29 cellular contexts compared by ENCODE assay signal in the genomic region with DNA sequence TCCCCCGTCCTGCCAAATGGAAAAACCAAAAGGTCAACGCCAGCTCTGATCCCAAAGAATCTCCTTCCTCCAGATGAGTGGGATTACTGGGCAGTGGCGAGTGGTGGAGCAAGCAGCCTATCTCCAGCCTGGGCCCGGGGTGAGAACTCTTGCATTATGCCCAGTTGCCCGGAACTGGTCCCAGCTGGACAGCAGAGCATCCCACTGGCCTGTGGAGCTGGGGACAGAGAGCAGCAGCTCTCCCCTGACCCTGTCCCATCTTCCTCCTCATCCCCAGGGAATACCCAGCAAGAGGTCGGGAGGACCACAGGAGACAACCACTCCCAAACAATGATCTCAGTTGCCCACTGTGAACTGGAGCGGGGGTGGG.
DNase-seq lines count a peak whose midpoint lies in the region; ATAC-seq, FAIRE-seq and TF ChIP-seq lines count a peak whose summit lies in the region.
"Had no signal": no experiment of that assay in that cellular context is flagged by ENCODE, and none has a peak within 500 bp of the region (broad histone marks: within the 10 kb centered on the region; RNA-seq: fewer than 3 reads in every experiment).

No MANE protein-coding gene starts in this region.

- H3K36me3 Mint-ChIP-seq in neural progenitor cell (peaks cover 5% of the 10 kb centered on the region), HFFc6 (ENCODE audit: low read depth) (no peaks in the 10 kb centered on the region)
- H3K36me3 Mint-ChIP-seq: activated naive CD8-positive, alpha-beta T cell treated with anti-CD3 and anti-CD28 coated beads for 36 hours; naive thymus-derived CD8-positive, alpha-beta T cell; stimulated activated memory B cell treated with anti-CD40 and anti-IgM and Interleukin-4, amounts not matched to agents 10 μg/mL and 1 μg/mL and 100 μg/mL, for 72 hours had no signal

- H2AFZ ChIP-seq in H1 (ENCODE audit: low read length) (no peak overlapping the region), neural progenitor cell (replicated peaks) (no peak overlapping the region)

- peak overlapping the region; percentile 98 for H2AK5ac ChIP-seq in H1 (ENCODE audit: low read depth, low read length)

- peak overlapping the region; percentile 74 for H4K5ac ChIP-seq in H1 (ENCODE audit: insufficient read length, low read depth, low read length)

- TF ChIP-seq CTCF in H1 (IDR thresholded peaks at IDR 0.05; ENCODE audit: control extremely low read depth in 1 of 3, insufficient read depth in 1 of 3, low read depth in 1 of 3, low read length in 3 of 3), result no peak
- TF ChIP-seq CTCF in neural progenitor cell (IDR thresholded peaks at IDR 0.05), result no peak
- TF ChIP-seq CTCF in HFFc6 (IDR thresholded peaks at IDR 0.05), result no peak

- H3K27ac ChIP-seq in H1 (ENCODE audit: low read depth, low read length) (peak overlapping the region; percentile 78), neural progenitor cell (no peak overlapping the region)
- H3K27ac ChIP-seq: C4-2B, cardiac muscle cell, lower lobe of right lung, ovary, SJCRH30, VCaP had no signal

- H3K27me3 ChIP-seq in H1 (replicated peaks in 1 of 4; ENCODE audit: control insufficient read depth in 3 of 4, extremely low read depth in 1 of 4, insufficient read depth in 3 of 4, low read length in 3 of 4) (peaks cover 0 to 10% (median 2%) of the 10 kb centered on the region in 4 experiments; a peak in 2 of 7 replicates), neural progenitor cell (peaks cover 97% of the 10 kb centered on the region)
- H3K27me3 ChIP-seq: cardiac muscle cell, ovary, SJCRH30 had no signal

- H4K8ac ChIP-seq in H1 (ENCODE audit: extremely low read depth, insufficient read depth, low read length), result peak overlapping the region; percentile 58; the same call in 1 of the 2 replicates

- H4K91ac ChIP-seq in H1 (replicated peaks; ENCODE audit: insufficient read length, low read length), result peak overlapping the region; percentile 93

- peak; percentile 49 for DNase-seq in ELF-1 (ENCODE audit: low read depth, low spot score)
- peak; percentile 38 for DNase-seq in NCI-H69 (lab: John Stamatoyannopoulos, UW)
- peak in 1 of 2 experiments; percentile 78 for DNase-seq in H1 (ENCODE audit: low read depth in 1 of 2, low spot score in 2 of 2)
- DNase-seq in neural progenitor cell (ENCODE audit: low spot score), result peak; percentile 63
- DNase-seq in HTR-8/SVneo (ENCODE audit: insufficient read length, low spot score), result no peak
- DNase-seq in activated T-cell treated with anti-CD3 and anti-CD28 coated beads, Interleukin-2, amount 50 U/mL, for 48 hours, result no peak
- DNase-seq in HFFc6, result no peak
- DNase-seq: 8988T; activated CD4-positive, alpha-beta T cell treated with anti-CD3 and anti-CD28 coated beads for 48 hours; activated CD8-positive, alpha-beta memory T cell treated with anti-CD3 and anti-CD28 coated beads for 24 hours; activated effector memory CD4-positive, alpha-beta T cell treated with anti-CD3 and anti-CD28 coated beads, Interleukin-2, amount 50 U/mL, for 16 hours; activated naive CD8-positive, alpha-beta T cell treated with anti-CD3 and anti-CD28 coated beads for 36 hours; Caco-2; cortex of kidney; DMS79 treated with DMSO at 0.1 percent for 48 hours; GOT3; Kasumi-1; lower lobe of right lung; naive thymus-derived CD8-positive, alpha-beta T cell; NCI-H1436 treated with DMSO at 0.1 percent for 48 hours; NCI-H2081 treated with DMSO at 0.1 percent for 48 hours; ovary; T-helper 9 cell had no signal

- H3K14ac ChIP-seq in H1 (ENCODE audit: insufficient read length), result no peak overlapping the region

- H2BK5ac ChIP-seq in H1 (ENCODE audit: low read depth, low read length), result peak overlapping the region; percentile 97; the same call in 1 of the 2 replicates

- 6% methylated on average over 7 of the region's 7 CpGs; no CpG with 5 or more reads in 1 of the 2 experiments for WGBS in H1 (ENCODE audit: extremely low coverage in 1 of 2, insufficient coverage in 1 of 2, insufficient read length in 1 of 2, insufficient replicate concordance in 2 of 2, low coverage in 1 of 2, low lambda C conversion rate in 2 of 2, missing lambda C conversion rate in 1 of 2), 2 experiments

- no peak for TF ChIP-seq EP300 in H1 (IDR thresholded peaks at IDR 0.05; ENCODE audit: borderline replicate concordance in 1 of 2, low read depth in 2 of 2, low read length in 2 of 2)

- H3K4me3 ChIP-seq in H1 (ENCODE audit: extremely low read depth in 1 of 4, insufficient read depth in 2 of 4, low read depth in 3 of 4, low read length in 4 of 4), result peak overlapping the region in 3 of 4 experiments; percentile 16 to 56 (median 26); a peak in 5 of 8 replicates
- H3K4me3 ChIP-seq in neural progenitor cell, result peak overlapping the region; percentile 26
- H3K4me3 ChIP-seq: cardiac muscle cell, lower lobe of right lung, ovary, SJCRH30 had no signal

- peaks cover 10% of the 10 kb centered on the region for H3K9me3 Mint-ChIP-seq in neural progenitor cell
- H3K9me3 Mint-ChIP-seq in HFFc6, result no peaks in the 10 kb centered on the region
- H3K9me3 Mint-ChIP-seq: activated naive CD8-positive, alpha-beta T cell treated with anti-CD3 and anti-CD28 coated beads for 36 hours; naive thymus-derived CD8-positive, alpha-beta T cell; stimulated activated memory B cell treated with anti-CD40 and anti-IgM and Interleukin-4, amounts not matched to agents 10 μg/mL and 1 μg/mL and 100 μg/mL, for 72 hours had no signal

- peak overlapping the region; percentile 70 for H3K56ac ChIP-seq in H1 (replicated peaks; ENCODE audit: insufficient read length, low read depth, low read length)

- H3K4me2 ChIP-seq in H1 (ENCODE audit: insufficient read depth in 1 of 2, low read depth in 2 of 2, low read length in 2 of 2) (peak overlapping the region; percentile 68 to 80), neural progenitor cell (peak overlapping the region; percentile 78)

- peaks cover 0 to 10% of the 10 kb centered on the region in 2 experiments; a peak in 3 of 4 replicates for H3K79me2 ChIP-seq in H1 (ENCODE audit: control insufficient read depth in 1 of 2, insufficient read depth in 2 of 2, low read length in 2 of 2)
- no peaks in the 10 kb centered on the region for H3K79me2 ChIP-seq in neural progenitor cell (ENCODE audit: low read depth)

- H3K4me3 Mint-ChIP-seq in neural progenitor cell (no peak overlapping the region), HFFc6 (no peak overlapping the region)
- H3K4me3 Mint-ChIP-seq: activated naive CD8-positive, alpha-beta T cell treated with anti-CD3 and anti-CD28 coated beads for 36 hours; naive thymus-derived CD8-positive, alpha-beta T cell; stimulated activated memory B cell treated with anti-CD40 and anti-IgM and Interleukin-4, amounts not matched to agents 10 μg/mL and 1 μg/mL and 100 μg/mL, for 72 hours had no signal

- no peak for FAIRE-seq in H1 (lab: Jason Lieb, UNC)
- no peak for FAIRE-seq in HTR-8/SVneo (lab: Jason Lieb, UNC)

- peak overlapping the region; percentile 49 for H3K4ac ChIP-seq in H1 (replicated peaks; ENCODE audit: insufficient read length, low read depth, low read length)

- H3K4me1 ChIP-seq in H1 (replicated peaks in 1 of 4; ENCODE audit: control insufficient read depth in 3 of 4, insufficient read depth in 4 of 4, low read length in 3 of 4) (peaks cover 21 to 51% (median 39%) of the 10 kb centered on the region in 4 experiments), neural progenitor cell (peaks cover 27% of the 10 kb centered on the region)
- H3K4me1 ChIP-seq: Caco-2, lower lobe of right lung had no signal

- peaks cover 76% of the 10 kb centered on the region for H3K27me3 Mint-ChIP-seq in neural progenitor cell (ENCODE audit: insufficient read depth, low read depth)
- H3K27me3 Mint-ChIP-seq in HFFc6 (ENCODE audit: insufficient read depth), result peaks cover 68% of the 10 kb centered on the region

- H3K9ac ChIP-seq in H1 (replicated peaks in 1 of 4; ENCODE audit: extremely low read depth in 1 of 4, low read depth in 3 of 4, low read length in 3 of 4), result peak overlapping the region in 1 of 4 experiments; percentile 8; a peak in 1 of 7 replicates
- H3K9ac ChIP-seq in neural progenitor cell, result no peak overlapping the region

- H3K36me3 ChIP-seq in H1 (ENCODE audit: control insufficient read depth in 2 of 4, insufficient read depth in 4 of 4, low read length in 3 of 4) (no peaks in the 10 kb centered on the region), neural progenitor cell (no peaks in the 10 kb centered on the region)
- H3K36me3 ChIP-seq: cardiac muscle cell, lower lobe of right lung, ovary, SJCRH30 had no signal

- H3K9me3 ChIP-seq in H1 (ENCODE audit: insufficient read depth in 2 of 2, low read depth in 1 of 2, low read length in 1 of 2), result no peaks in the 10 kb centered on the region
- H3K9me3 ChIP-seq in neural progenitor cell (ENCODE audit: low read depth), result no peaks in the 10 kb centered on the region
- H3K9me3 ChIP-seq: Caco-2, lower lobe of right lung, ovary, SJCRH30 had no signal

- H3K4me1 Mint-ChIP-seq in neural progenitor cell, result peaks cover 44% of the 10 kb centered on the region
- H3K4me1 Mint-ChIP-seq in HFFc6 (ENCODE audit: low read depth), result no peaks in the 10 kb centered on the region
- H3K4me1 Mint-ChIP-seq: activated naive CD8-positive, alpha-beta T cell treated with anti-CD3 and anti-CD28 coated beads for 36 hours; naive thymus-derived CD8-positive, alpha-beta T cell; stimulated activated memory B cell treated with anti-CD40 and anti-IgM and Interleukin-4, amounts not matched to agents 10 μg/mL and 1 μg/mL and 100 μg/mL, for 72 hours had no signal

- no peak overlapping the region for H3K27ac Mint-ChIP-seq in neural progenitor cell
- no peak overlapping the region for H3K27ac Mint-ChIP-seq in HFFc6
- H3K27ac Mint-ChIP-seq: activated naive CD8-positive, alpha-beta T cell treated with anti-CD3 and anti-CD28 coated beads for 36 hours; naive thymus-derived CD8-positive, alpha-beta T cell; stimulated activated memory B cell treated with anti-CD40 and anti-IgM and Interleukin-4, amounts not matched to agents 10 μg/mL and 1 μg/mL and 100 μg/mL, for 72 hours had no signal

- H4K20me1 ChIP-seq in H1 (replicated peaks in 1 of 2; ENCODE audit: control insufficient read depth in 1 of 2, insufficient read depth in 2 of 2, low read length in 2 of 2) (no peaks in the 10 kb centered on the region), neural progenitor cell (ENCODE audit: low read depth) (peaks cover 80% of the 10 kb centered on the region)

- POLR2A ChIA-PET in H1 (lab: Charles Lee; ENCODE audit: partially characterized antibody), result interaction anchor here (0.6 to 6.2 kb wide), 22 partner anchors 11 to 254 kb away, joined by 3 to 33 read pairs (median 4); no protein-coding TSS in a partner anchor

- H2BK12ac ChIP-seq in H1 (ENCODE audit: low read depth, low read length), result peak overlapping the region; percentile 98

- H3K18ac ChIP-seq in H1 (ENCODE audit: extremely low read depth, low read length), result peak overlapping the region; percentile 95

- H2BK20ac ChIP-seq in H1 (ENCODE audit: low read length), result peak overlapping the region; percentile 98

- H3K23me2 ChIP-seq in H1 (ENCODE audit: low read depth, low read length), result no peaks in the 10 kb centered on the region

- peaks cover 25% of the 10 kb centered on the region for H3F3A ChIP-seq in neural progenitor cell (ENCODE audit: low read depth)

- H3K79me1 ChIP-seq in H1 (ENCODE audit: low read depth, low read length), result no peaks in the 10 kb centered on the region; the same call in 1 of the 2 replicates

- TF ChIP-seq POLR2A in H1 (IDR thresholded peaks at IDR 0.05; ENCODE audit: control extremely low read depth in 1 of 2, low read depth in 2 of 2, low read length in 2 of 2), result no peak

- no peak overlapping the region for H3K23ac ChIP-seq in H1 (ENCODE audit: insufficient read length)

- peak overlapping the region; percentile 86 for H2BK120ac ChIP-seq in H1 (replicated peaks; ENCODE audit: low read depth, low read length)

- no peak for TF ChIP-seq RAD21 in H1 (IDR thresholded peaks at IDR 0.05 in 1 of 2, conservative IDR thresholded peaks at IDR 0.05 in 1 of 2; ENCODE audit: low read depth in 2 of 2, low read length in 2 of 2)

- ATAC-seq in GM19324 (IDR thresholded peaks at IDR 0.05; ENCODE audit: low FRiP score, unreplicated experiment), result no peak
- ATAC-seq: lower lobe of right lung; naive thymus-derived CD8-positive, alpha-beta T cell; stimulated activated memory B cell treated with anti-CD40 and anti-IgM and Interleukin-4, amounts not matched to agents 10 μg/mL and 1 μg/mL and 100 μg/mL, for 72 hours had no signal

- CTCF ChIA-PET in H1 (lab: Charles Lee; ENCODE audit: partially characterized antibody), result interaction anchor here (0.6 to 12.2 kb wide), 27 partner anchors 9 to 1200 kb away, joined by 3 to 78 read pairs (median 4); no protein-coding TSS in a partner anchor

- peak overlapping the region; percentile 63; the same call in 1 of the 2 replicates for H2BK15ac ChIP-seq in H1 (ENCODE audit: low read length)

Comparison
In these comparisons a context has a peak if more than half of its experiments do, and no peak if none do; other contexts are left out.
1. DNase-seq: peak in ELF-1 (single experiment), NCI-H69 (single experiment) and neural progenitor cell (single experiment); none in HTR-8/SVneo (single experiment), activated T-cell treated with anti-CD3 and anti-CD28 coated beads, Interleukin-2, amount 50 U/mL, for 48 hours (0 of 2) and HFFc6 (single experiment).